In genomic region chr17:36534117-36534880, GRCh38 we compare ENCODE assay signal across 8 cellular contexts.
DNase-seq lines count a peak whose midpoint lies in the region; ATAC-seq lines count a peak whose summit lies in the region.

A gene with protein sequence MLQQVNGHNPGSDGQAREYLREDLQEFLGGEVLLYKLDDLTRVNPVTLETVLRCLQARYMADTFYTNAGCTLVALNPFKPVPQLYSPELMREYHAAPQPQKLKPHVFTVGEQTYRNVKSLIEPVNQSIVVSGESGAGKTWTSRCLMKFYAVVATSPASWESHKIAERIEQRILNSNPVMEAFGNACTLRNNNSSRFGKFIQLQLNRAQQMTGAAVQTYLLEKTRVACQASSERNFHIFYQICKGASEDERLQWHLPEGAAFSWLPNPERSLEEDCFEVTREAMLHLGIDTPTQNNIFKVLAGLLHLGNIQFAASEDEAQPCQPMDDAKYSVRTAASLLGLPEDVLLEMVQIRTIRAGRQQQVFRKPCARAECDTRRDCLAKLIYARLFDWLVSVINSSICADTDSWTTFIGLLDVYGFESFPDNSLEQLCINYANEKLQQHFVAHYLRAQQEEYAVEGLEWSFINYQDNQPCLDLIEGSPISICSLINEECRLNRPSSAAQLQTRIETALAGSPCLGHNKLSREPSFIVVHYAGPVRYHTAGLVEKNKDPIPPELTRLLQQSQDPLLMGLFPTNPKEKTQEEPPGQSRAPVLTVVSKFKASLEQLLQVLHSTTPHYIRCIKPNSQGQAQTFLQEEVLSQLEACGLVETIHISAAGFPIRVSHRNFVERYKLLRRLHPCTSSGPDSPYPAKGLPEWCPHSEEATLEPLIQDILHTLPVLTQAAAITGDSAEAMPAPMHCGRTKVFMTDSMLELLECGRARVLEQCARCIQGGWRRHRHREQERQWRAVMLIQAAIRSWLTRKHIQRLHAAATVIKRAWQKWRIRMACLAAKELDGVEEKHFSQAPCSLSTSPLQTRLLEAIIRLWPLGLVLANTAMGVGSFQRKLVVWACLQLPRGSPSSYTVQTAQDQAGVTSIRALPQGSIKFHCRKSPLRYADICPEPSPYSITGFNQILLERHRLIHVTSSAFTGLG (minus strand): TSS chr17:36534868. CDS start chr17:36532538, 2,330 bp downstream.

- H3K27ac ChIP-seq in effector memory CD4-positive, alpha-beta T cell (ENCODE audit: insufficient read depth, low read length, poor library complexity, severe bottlenecking): peak within 1 kb of the TSS; percentile 92

- H3K36me3 ChIP-seq in effector memory CD4-positive, alpha-beta T cell (ENCODE audit: control insufficient read depth, insufficient read depth, low read length): peaks cover 13% of the 10 kb centered on the region

- H3K27me3 ChIP-seq in effector memory CD4-positive, alpha-beta T cell (replicated peaks; ENCODE audit: control insufficient read depth, insufficient read depth, low read length, poor library complexity, severe bottlenecking): no peaks in the 10 kb centered on the region

- H3K4me3 ChIP-seq in effector memory CD4-positive, alpha-beta T cell (ENCODE audit: insufficient read depth, low read depth, low read length, poor library complexity, severe bottlenecking): peak within 1 kb of the TSS; percentile 96

- H3K4me1 ChIP-seq in effector memory CD4-positive, alpha-beta T cell (ENCODE audit: control insufficient read depth, insufficient read depth, low read length, poor library complexity, severe bottlenecking): no peaks in the 10 kb centered on the region

- no peaks in the 10 kb centered on the region for H3K9me3 ChIP-seq in effector memory CD4-positive, alpha-beta T cell (ENCODE audit: control insufficient read depth, low read length)

- ATAC-seq in GM19023 (IDR thresholded peaks at IDR 0.05; ENCODE audit: unreplicated experiment) (peak; percentile 41), HG03432 (IDR thresholded peaks at IDR 0.05; ENCODE audit: unreplicated experiment) (peak; percentile 37)

- DNase-seq in AG20443 (ENCODE audit: low spot score) (peak; percentile 84), NCI-H524 (lab: John Stamatoyannopoulos, UW) (peak; percentile 53 to 79), medulla oblongata (ENCODE audit: extremely low spot score) (peak; percentile 21)
- DNase-seq in activated CD4-positive, alpha-beta T cell treated with anti-CD3 and anti-CD28 coated beads, Interleukin-2, amount 50 U/mL, for 48 hours: peak; percentile 60 to 72
- peak in 1 of 3 donors; percentile 45 for DNase-seq in effector memory CD4-positive, alpha-beta T cell
- DNase-seq in stimulated activated CD8-positive, alpha-beta memory T cell treated with anti-CD3 and anti-CD28 coated beads, Interleukin-2, amount 100 ng/mL, for 48 hours (ENCODE audit: low read depth in 2 of 2): peak; percentile 30 to 39
